Comparison of ENCODE assay signal across 1 cellular context in genomic region chr9:77982985-77983662, GRCh38.
TF ChIP-seq lines count a peak whose summit lies in the region.

No MANE protein-coding gene starts in this region.

TF ChIP-seq in K562, 482 proteins besides CTCF, POLR2A, EP300 and RAD21:
- TF ChIP-seq SUPT5H (IDR thresholded peaks at IDR 0.05) (no peak), ZNF609 (CRISPR knock-in tag; IDR thresholded peaks at IDR 0.05; ENCODE audit: borderline replicate concordance) (no peak), KDM4B (IDR thresholded peaks at IDR 0.05; ENCODE audit: borderline replicate concordance in 2 of 2, low read depth in 1 of 2) (no peak), NCOA4 (IDR thresholded peaks at IDR 0.05; ENCODE audit: partially characterized antibody) (no peak), ZHX1 (conservative IDR thresholded peaks at IDR 0.05; ENCODE audit: low read length) (no peak), KLF6 (CRISPR knock-in tag; IDR thresholded peaks at IDR 0.05; ENCODE audit: borderline replicate concordance) (no peak), ATF3 (IDR thresholded peaks at IDR 0.05) (no peak), ATF3 (CRISPR knock-in tag; conservative IDR thresholded peaks at IDR 0.05) (no peak), PHTF2 (CRISPR knock-in tag; IDR thresholded peaks at IDR 0.05) (no peak), YY1 (IDR thresholded peaks at IDR 0.05; ENCODE audit: borderline replicate concordance in 1 of 3, control insufficient read depth in 1 of 3, extremely low read depth in 1 of 3, insufficient read depth in 3 of 3, insufficient read length in 1 of 3, insufficient replicate concordance in 2 of 3, low read depth in 1 of 3, low read length in 2 of 3) (no peak), BCL6 (CRISPR knock-in tag; IDR thresholded peaks at IDR 0.05) (no peak), POLR2B (IDR thresholded peaks at IDR 0.05; ENCODE audit: low read depth, partially characterized antibody) (no peak), CBX8 (IDR thresholded peaks at IDR 0.05; ENCODE audit: borderline replicate concordance, extremely low read depth, low read depth, low read length, poor library complexity, severe bottlenecking) (no peak), HINFP (tag; conservative IDR thresholded peaks at IDR 0.05; ENCODE audit: low read depth) (no peak), TARDBP (IDR thresholded peaks at IDR 0.05) (no peak), ELK3 (CRISPR knock-in tag; IDR thresholded peaks at IDR 0.05) (no peak), FOXO4 (CRISPR knock-in tag; IDR thresholded peaks at IDR 0.05) (no peak), CEBPZ (IDR thresholded peaks at IDR 0.05; ENCODE audit: borderline replicate concordance, low read depth, low read length) (no peak), ZNF121 (CRISPR knock-in tag; conservative IDR thresholded peaks at IDR 0.05) (no peak)
